Comparison of ENCODE assay signal across 1 cellular context in genomic region chrX:70998402-70999027, GRCh38.
TF ChIP-seq lines count a peak whose summit lies in the region.

No MANE protein-coding gene starts in this region.

TF ChIP-seq in K562, 482 proteins besides CTCF, POLR2A, EP300 and RAD21 (continued from another document):
- TF ChIP-seq DEAF1 (CRISPR knock-in tag; IDR thresholded peaks at IDR 0.05) (0 out of 2 replicates have a peak, but pooled peaks have one; percentile 9), ZBED1 (IDR thresholded peaks at IDR 0.05) (no peak), SMAD1 (IDR thresholded peaks at IDR 0.05; ENCODE audit: low read depth, low read length, partially characterized antibody) (no peak), CC2D1A (IDR thresholded peaks at IDR 0.05) (0 out of 2 replicates have a peak, but pooled peaks have one; percentile 31), ARID4B (CRISPR knock-in tag; IDR thresholded peaks at IDR 0.05) (no peak), ZC3H4 (CRISPR knock-in tag; IDR thresholded peaks at IDR 0.05; ENCODE audit: borderline replicate concordance) (no peak), SRSF1 (IDR thresholded peaks at IDR 0.05; ENCODE audit: low read depth, low read length) (no peak), MYNN (IDR thresholded peaks at IDR 0.05) (no peak), MYNN (CRISPR knock-in tag; IDR thresholded peaks at IDR 0.05) (no peak), CREB3L1 (IDR thresholded peaks at IDR 0.05; ENCODE audit: borderline replicate concordance, low read depth) (no peak), MEIS2 (IDR thresholded peaks at IDR 0.05; ENCODE audit: partially characterized antibody) (no peak), ZNF316 (IDR thresholded peaks at IDR 0.05) (no peak), SMC3 (conservative IDR thresholded peaks at IDR 0.05; ENCODE audit: insufficient read depth, low read depth, low read length) (peak; percentile 37; the same call in 1 of the 2 replicates), MBD2 (IDR thresholded peaks at IDR 0.05; ENCODE audit: borderline replicate concordance, low read depth) (no peak), NFE2 (IDR thresholded peaks at IDR 0.05; ENCODE audit: low read depth) (0 out of 2 replicates have a peak, but pooled peaks have one; percentile 26), CBX5 (IDR thresholded peaks at IDR 0.05; ENCODE audit: borderline replicate concordance, low read depth) (no peak)
- TF ChIP-seq, protein P1, sequence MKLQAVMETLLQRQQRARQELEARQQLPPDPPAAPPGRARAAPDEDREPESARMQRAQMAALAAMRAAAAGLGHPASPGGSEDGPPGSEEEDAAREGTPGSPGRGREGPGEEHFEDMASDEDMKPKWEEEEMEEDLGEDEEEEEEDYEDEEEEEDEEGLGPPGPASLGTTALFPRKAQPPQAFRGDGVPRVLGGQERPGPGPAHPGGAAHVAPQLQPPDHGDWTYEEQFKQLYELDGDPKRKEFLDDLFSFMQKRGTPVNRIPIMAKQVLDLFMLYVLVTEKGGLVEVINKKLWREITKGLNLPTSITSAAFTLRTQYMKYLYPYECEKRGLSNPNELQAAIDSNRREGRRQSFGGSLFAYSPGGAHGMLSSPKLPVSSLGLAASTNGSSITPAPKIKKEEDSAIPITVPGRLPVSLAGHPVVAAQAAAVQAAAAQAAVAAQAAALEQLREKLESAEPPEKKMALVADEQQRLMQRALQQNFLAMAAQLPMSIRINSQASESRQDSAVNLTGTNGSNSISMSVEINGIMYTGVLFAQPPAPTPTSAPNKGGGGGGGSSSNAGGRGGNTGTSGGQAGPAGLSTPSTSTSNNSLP (IDR thresholded peaks at IDR 0.05; ENCODE audit: borderline replicate concordance, low read depth, low read length): no peak
TF ChIP-seq in K562: peak in this region for 6.
